Comparison of ENCODE assay signal across 8 cellular contexts in the genomic region with DNA sequence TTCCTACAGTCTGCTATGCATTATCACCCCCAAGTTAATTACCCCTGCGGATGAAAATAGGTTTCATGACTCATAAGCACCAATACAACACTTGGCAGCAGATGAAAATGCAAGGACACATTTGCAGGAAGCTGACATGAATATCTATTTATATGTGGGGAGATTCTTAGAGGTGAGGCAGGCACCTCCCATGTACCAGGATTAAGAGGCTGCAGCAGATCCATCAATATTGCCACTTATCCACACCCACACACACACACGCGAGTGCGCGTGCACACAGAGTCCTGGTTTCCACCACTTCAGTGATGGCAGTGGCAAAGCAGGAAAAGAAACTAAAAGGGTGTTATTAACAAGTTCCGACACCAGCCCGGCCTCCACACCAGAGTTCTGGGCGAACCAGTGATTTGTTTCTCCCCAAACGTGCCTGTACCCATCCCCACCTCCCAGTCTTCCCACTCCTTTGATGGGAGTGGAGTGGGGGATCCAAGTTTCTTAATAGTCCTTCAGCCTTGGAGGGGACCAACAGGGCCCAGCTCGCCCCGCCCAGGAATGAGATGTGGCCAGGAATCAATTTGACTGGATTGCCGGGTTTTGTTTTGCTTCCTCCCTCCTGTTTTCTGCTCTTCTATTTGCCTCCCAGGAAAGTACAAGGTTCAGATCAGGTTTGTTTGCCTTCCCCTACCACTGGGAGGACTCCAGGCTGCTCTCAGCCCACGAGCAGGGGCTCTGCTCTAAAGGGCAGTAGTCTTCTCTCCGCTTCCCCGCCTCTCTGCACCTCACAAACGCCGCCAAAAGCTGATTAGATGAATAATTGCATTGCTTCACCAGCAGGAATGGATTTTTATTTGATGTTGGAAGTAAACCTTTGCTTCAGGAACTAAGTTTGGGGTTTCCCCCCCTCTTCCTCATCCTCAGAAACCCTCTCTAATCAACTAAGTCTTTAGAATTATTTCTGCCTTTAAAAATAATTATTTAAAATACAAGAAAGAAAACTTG. TPM values are rescaled to one million over a fixed set of nuclear protein-coding genes. Genes with fewer than 3 reads are reported as not detected.
A peak's percentile ranks its signal among the peaks of the same experiment; 100 is the strongest.
DNase-seq lines count a peak whose midpoint lies in the region; ATAC-seq, FAIRE-seq and TF ChIP-seq lines count a peak whose summit lies in the region.

No MANE protein-coding gene starts in this region.

- H4K20me1 ChIP-seq in PC-9 (ENCODE audit: insufficient read depth) = peaks cover 13% of the 10 kb centered on the region

- intact Hi-C loops in PC-9 (cut with micrococcal nuclease; ENCODE audit: unreplicated experiment) (loop anchor here (2.0 kb wide), 1 partner anchor 14 kb away; no protein-coding TSS in a partner anchor), thyroid gland (cut with DNase I) (no loop called here)

- no TSS peak for BruUV-seq in PC-9 (replicated peaks; lab: Mats Ljungman, UMichigan)

- DNase-seq in NCI-H2171 treated with DMSO at 0.1 percent for 48 hours (lab: John Stamatoyannopoulos, UW) = peak; percentile 36
- no peak for DNase-seq in NCI-H2171 (lab: John Stamatoyannopoulos, UW)
- peak in 1 of 2 experiments; percentile 61 for DNase-seq in PC-9
- no peak for DNase-seq in coronary artery (ENCODE audit: low spot score)
- peak; percentile 79 for DNase-seq in mesendoderm
- DNase-seq in thyroid gland = peak; percentile 76 to 81
- no peak for DNase-seq in GM12892 (ENCODE audit: insufficient read length)

- H4K8ac ChIP-seq in mesendoderm (ENCODE audit: low read depth, low read length) = no peak overlapping the region

- H2BK120ac ChIP-seq in mesendoderm (ENCODE audit: low read depth, low read length) = no peak overlapping the region

- peaks cover 40% of the 10 kb centered on the region for H3F3A ChIP-seq in PC-9 (ENCODE audit: insufficient read depth, low read depth)

- H3K23ac ChIP-seq in mesendoderm (ENCODE audit: low read length) = no peak overlapping the region

- ATAC-seq in HG03135 (IDR thresholded peaks at IDR 0.05; ENCODE audit: unreplicated experiment) = no peak

- H3K18ac ChIP-seq in mesendoderm (ENCODE audit: low read length) = peak overlapping the region; percentile 11

- H3K79me1 ChIP-seq in mesendoderm (ENCODE audit: low read length) = no peaks in the 10 kb centered on the region

- H3K4me1 ChIP-seq in PC-9 (replicated peaks; ENCODE audit: insufficient read depth) (peaks cover 40% of the 10 kb centered on the region), mesendoderm (ENCODE audit: control insufficient read depth, low read depth, low read length) (peaks cover 12% of the 10 kb centered on the region), thyroid gland (peaks cover 32% of the 10 kb centered on the region in 2 donors)

- H3K4ac ChIP-seq in mesendoderm (ENCODE audit: low read depth, low read length) = no peak overlapping the region

- TF ChIP-seq CTCF in PC-9 (conservative IDR thresholded peaks at IDR 0.05) = no peak
- TF ChIP-seq CTCF in coronary artery (IDR thresholded peaks at IDR 0.05) = no peak
- peak in 3 of 6 experiments; percentile 27 to 49 (median 28) for TF ChIP-seq CTCF in thyroid gland (IDR thresholded peaks at IDR 0.05)

- H3K79me2 ChIP-seq in PC-9 (ENCODE audit: low read depth) (peaks cover 69% of the 10 kb centered on the region), mesendoderm (ENCODE audit: control insufficient read depth, insufficient read depth, low read length) (peaks cover 28% of the 10 kb centered on the region)

- H2AK5ac ChIP-seq in mesendoderm (ENCODE audit: low read length) = no peak overlapping the region

- no peaks in the 10 kb centered on the region for H3K9me2 ChIP-seq in PC-9 (ENCODE audit: insufficient read depth)

- POLR2A ChIA-PET in PC-9 (lab: Charles Lee; ENCODE audit: unreplicated experiment) = interaction anchor here (0.6 to 1.0 kb wide), 4 partner anchors 9 to 70 kb away, joined by 3 to 7 read pairs (median 4); no protein-coding TSS in a partner anchor

- TF ChIP-seq POLR2A in thyroid gland (IDR thresholded peaks at IDR 0.05) (peak in 1 of 2 donors; percentile 46), GM12892 (IDR thresholded peaks at IDR 0.05; ENCODE audit: low read depth, low read length) (no peak)

- H2AFZ ChIP-seq in PC-9 = no peak overlapping the region

- H3K9me3 ChIP-seq in PC-9 (ENCODE audit: insufficient read depth, low read depth) = no peaks in the 10 kb centered on the region
- no peaks in the 10 kb centered on the region for H3K9me3 ChIP-seq in thyroid gland

- H3K36me3 ChIP-seq in PC-9 (ENCODE audit: low read depth) (peaks cover 16% of the 10 kb centered on the region), mesendoderm (ENCODE audit: control insufficient read depth, insufficient read depth, low read length) (no peaks in the 10 kb centered on the region), thyroid gland (peaks cover 15 to 16% of the 10 kb centered on the region in 2 donors)

- H2BK15ac ChIP-seq in mesendoderm (replicated peaks; ENCODE audit: low read depth) = no peak overlapping the region

- peak overlapping the region; percentile 17 for H3K27ac ChIP-seq in PC-9
- peak overlapping the region; percentile 51 to 71 for H3K27ac ChIP-seq in coronary artery
- H3K27ac ChIP-seq in mesendoderm (ENCODE audit: low read depth, low read length) = no peak overlapping the region
- H3K27ac ChIP-seq in thyroid gland = peak overlapping the region; percentile 100

- H3K4me3 ChIP-seq in PC-9 = peak overlapping the region; percentile 64
- peak overlapping the region; percentile 85 for H3K4me3 ChIP-seq in coronary artery
- no peak overlapping the region for H3K4me3 ChIP-seq in mesendoderm (ENCODE audit: low read length)
- H3K4me3 ChIP-seq in thyroid gland (replicated peaks in 1 of 3) = peak overlapping the region in 1 of 3 donors; percentile 1

- H3K4me2 ChIP-seq in PC-9 = peak overlapping the region; percentile 92
- peak overlapping the region; percentile 16 for H3K4me2 ChIP-seq in mesendoderm (ENCODE audit: low read length)

- peak overlapping the region; percentile 58 for H3K56ac ChIP-seq in mesendoderm (ENCODE audit: low read length)

- CTCF ChIA-PET in PC-9 (lab: Charles Lee) = interaction anchor here (0.6 kb wide), 1 partner anchor 18 kb away, joined by 3 read pairs; no protein-coding TSS in a partner anchor

- no peak overlapping the region for H4K5ac ChIP-seq in mesendoderm (ENCODE audit: low read length)

- no CpG with 5 or more reads among the region's 17 CpGs for WGBS in mesendoderm (ENCODE audit: extremely low coverage, insufficient coverage, low lambda C conversion rate)
- WGBS in thyroid gland, 2 donors = 39 to 40% methylated on average over 17 of the region's 17 CpGs

- H2BK5ac ChIP-seq in mesendoderm (ENCODE audit: low read length) = no peak overlapping the region

- H3K27me3 ChIP-seq in PC-9 (ENCODE audit: insufficient read depth, low read depth) (no peaks in the 10 kb centered on the region), mesendoderm (ENCODE audit: insufficient read depth, low read length, poor library complexity) (no peaks in the 10 kb centered on the region), thyroid gland (no peaks in the 10 kb centered on the region)

- no peak for FAIRE-seq in GM12892 (lab: Jason Lieb, UNC)

- H3K9ac ChIP-seq in mesendoderm (ENCODE audit: low read length) = peak overlapping the region; percentile 20

RNA-seq across cellular contexts. Expression of gene IRF2BPL, which starts 5.2 kb away (rescaled TPM):
- total RNA-seq in PC-9 (2021) = 74.6 and 84.5 TPM in 2 replicates
- 15.8 TPM for polyA plus RNA-seq in mesendoderm (2013, experiment 1 of 2)
- polyA plus RNA-seq in mesendoderm (2013, experiment 2 of 2) = 15.9 TPM
- total RNA-seq in thyroid gland = 100 to 1,000 TPM in 1 of 4 donors, 10 to 100 TPM in 3; 43.9 to 103 (median 78.4) TPM
- polyA plus RNA-seq in GM12892 (2012; ENCODE audit: missing spikeins) = 3.9 TPM

Comparison
In these comparisons a context has a peak if more than half of its experiments do, and no peak if none do; other contexts are left out.
1. DNase-seq: peak in NCI-H2171 treated with DMSO at 0.1 percent for 48 hours (single experiment), mesendoderm (single experiment) and thyroid gland (2 of 2); none in NCI-H2171 (single experiment), coronary artery (single experiment) and GM12892 (single experiment).